Comparison of ENCODE assay signal across 9 cellular contexts in genomic region chr10:110075726-110076125, GRCh38.
A peak's percentile ranks its signal among the peaks of the same experiment; 100 is the strongest.
DNase-seq lines count a peak whose midpoint lies in the region; ATAC-seq, FAIRE-seq and TF ChIP-seq lines count a peak whose summit lies in the region.
"Had no signal": no experiment of that assay in that cellular context is flagged by ENCODE, and none has a peak within 500 bp of the region (broad histone marks: within the 10 kb centered on the region; RNA-seq: fewer than 3 reads in every experiment).

No MANE protein-coding gene starts in this region.

- POLR2A ChIA-PET in A549 (lab: Yijun Ruan, JAX), result no interaction called here

- peak overlapping the region; percentile 23 to 84 (median 54) for H3K4me3 Mint-ChIP-seq in naive B cell

- H3K27me3 ChIP-seq in HL-60 (ENCODE audit: insufficient read depth, poor library complexity, severe bottlenecking) (no peaks in the 10 kb centered on the region), breast epithelium (no peaks in the 10 kb centered on the region)

- intact Hi-C loops in breast epithelium (cut with DNase I; ENCODE audit: low total_unique reads), result no loop called here
- intact Hi-C loops in lower leg skin (cut with DNase I; ENCODE audit: low total_unique reads), result no loop called here

- no peaks in the 10 kb centered on the region for H3K27me3 Mint-ChIP-seq in naive B cell

- H3K27ac Mint-ChIP-seq in naive B cell, result peak overlapping the region in 5 of 6 donors; percentile 22 to 96 (median 90)

- H3K27ac ChIP-seq in A549, result 0 out of 6 replicates have a peak overlapping the region, but pooled peaks of 1 of the 2 experiments have one; percentile 27
- H3K27ac ChIP-seq in HL-60 (replicated peaks), result peak overlapping the region; percentile 93
- peak overlapping the region; percentile 56 to 57 for H3K27ac ChIP-seq in breast epithelium

- TF ChIP-seq RAD21 in A549 (conservative IDR thresholded peaks at IDR 0.05 in 1 of 2, IDR thresholded peaks at IDR 0.05 in 1 of 2), result no peak

- ATAC-seq in A549, result no peak
- ATAC-seq in naive B cell (ENCODE audit: low read depth in 2 of 2), result no peak
- ATAC-seq: HCT116 had no signal

- no peaks in the 10 kb centered on the region for H3K36me3 ChIP-seq in breast epithelium

- H3K4me3 ChIP-seq in A549 (no peak overlapping the region), HL-60 (replicated peaks; ENCODE audit: insufficient read depth, low read length) (no peak overlapping the region), breast epithelium (no peak overlapping the region), lower leg skin (ENCODE audit: low read depth, poor library complexity, severe bottlenecking) (no peak overlapping the region)

- no peak for TF ChIP-seq CTCF in A549 (IDR thresholded peaks at IDR 0.05)
- TF ChIP-seq CTCF in HL-60 (IDR thresholded peaks at IDR 0.05; ENCODE audit: insufficient read depth, low read length), result no peak
- TF ChIP-seq CTCF in breast epithelium (IDR thresholded peaks at IDR 0.05), result no peak
- TF ChIP-seq CTCF in lower leg skin (IDR thresholded peaks at IDR 0.05), result no peak

- peaks cover 33% of the 10 kb centered on the region for H3K4me1 ChIP-seq in A549
- peaks cover 0 to 28% of the 10 kb centered on the region in 2 donors for H3K4me1 ChIP-seq in breast epithelium

- H3K4me2 ChIP-seq in A549, result peak overlapping the region; percentile 8; the same call in 2 of the 3 replicates

- no peak for TF ChIP-seq EP300 in A549 (IDR thresholded peaks at IDR 0.05)

- H3K36me3 Mint-ChIP-seq in naive B cell, result peaks cover 7 to 14% of the 10 kb centered on the region in 2 donors

- peaks cover 1 to 6% (median 4%) of the 10 kb centered on the region in 7 donors for H3K9me3 Mint-ChIP-seq in naive B cell

- H3K4me1 Mint-ChIP-seq in naive B cell, result peaks cover 67 to 82% (median 73%) of the 10 kb centered on the region in 3 donors

- no peaks in the 10 kb centered on the region for H3K9me3 ChIP-seq in A549
- no peaks in the 10 kb centered on the region for H3K9me3 ChIP-seq in breast epithelium

- FAIRE-seq in A549 (lab: Jason Lieb, UNC), result no peak

- no peak for DNase-seq in A549 (ENCODE audit: low read depth in 1 of 2, low spot score in 1 of 2)
- DNase-seq in HL-60 (ENCODE audit: low read depth in 1 of 2, low spot score in 1 of 2), result no peak
- DNase-seq in breast epithelium (ENCODE audit: low spot score in 2 of 2), result no peak
- no peak for DNase-seq in naive B cell
- DNase-seq in HuH-7 (ENCODE audit: low spot score), result no peak
- no peak for DNase-seq in C1 segment of cervical spinal cord (lab: John Stamatoyannopoulos, UW)
- no peak for DNase-seq in lower leg skin (ENCODE audit: low spot score in 2 of 2)
- no peak for DNase-seq in GM19238 (ENCODE audit: insufficient read length, low spot score)

- TF ChIP-seq POLR2A in A549 (IDR thresholded peaks at IDR 0.05; ENCODE audit: low read length), result no peak
- no peak for TF ChIP-seq POLR2A in breast epithelium (IDR thresholded peaks at IDR 0.05)
- TF ChIP-seq POLR2A in lower leg skin (IDR thresholded peaks at IDR 0.05), result no peak

- CTCF ChIA-PET in A549 (lab: Yijun Ruan, JAX), result interaction anchor here (3.0 kb wide), 1 partner anchor 191 kb away, joined by 8 read pairs; no protein-coding TSS in a partner anchor

TF ChIP-seq in A549, 52 proteins besides CTCF, POLR2A, EP300 and RAD21:
- TF ChIP-seq ZSCAN20 (CRISPR knock-in tag; IDR thresholded peaks at IDR 0.05) (no peak), E2F6 (IDR thresholded peaks at IDR 0.05; ENCODE audit: borderline replicate concordance, low read depth) (no peak), MAX (IDR thresholded peaks at IDR 0.05) (no peak), JUNB (IDR thresholded peaks at IDR 0.05) (no peak), EHF (CRISPR knock-in tag; IDR thresholded peaks at IDR 0.05) (no peak), NR3C1 (IDR thresholded peaks at IDR 0.05) (no peak), NPAS2 (CRISPR knock-in tag; IDR thresholded peaks at IDR 0.05; ENCODE audit: borderline replicate concordance) (no peak), FOSB (CRISPR knock-in tag; IDR thresholded peaks at IDR 0.05) (no peak)
